Comparison of ENCODE assay signal across 1 cellular context in the genomic region with DNA sequence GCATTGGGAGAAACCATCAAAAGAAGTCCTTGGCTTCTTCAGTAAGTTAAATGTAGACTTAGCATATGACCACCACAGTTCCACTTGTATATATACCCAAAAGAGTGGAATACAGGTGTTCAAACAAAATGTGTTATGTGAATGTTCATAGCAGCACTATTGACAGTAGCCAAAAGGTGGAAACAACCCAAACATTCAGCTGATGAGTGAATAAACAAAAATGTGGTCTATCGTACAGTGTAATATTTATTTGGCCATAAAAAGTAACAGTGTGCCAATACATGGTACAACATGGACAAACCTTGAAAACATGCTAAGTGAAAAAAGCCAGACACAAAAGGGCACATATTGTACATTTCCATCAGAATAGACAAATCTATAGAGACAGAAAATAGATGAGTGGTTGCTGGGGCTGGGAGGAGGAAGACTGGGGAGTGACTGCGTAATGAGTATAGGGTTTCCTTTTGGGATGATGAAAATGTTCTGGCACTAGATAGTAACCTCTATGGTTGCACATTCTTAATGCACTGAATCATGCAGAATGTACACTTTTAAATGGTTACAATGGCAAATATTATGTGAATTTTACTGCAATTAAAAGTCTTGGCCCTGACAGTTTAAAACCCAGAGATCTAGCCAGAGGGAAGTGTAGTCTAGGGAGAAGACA.
TF ChIP-seq lines count a peak whose summit lies in the region.

No MANE protein-coding gene starts in this region.

TF ChIP-seq in HEK293, 187 proteins besides CTCF, POLR2A, EP300 and RAD21 (continued from another document):
- TF ChIP-seq ZBTB49 (tag by site-specific recombination; IDR thresholded peaks at IDR 0.05; ENCODE audit: low read depth) (no peak), ZNF16 (tag by site-specific recombination; IDR thresholded peaks at IDR 0.05; ENCODE audit: low read depth) (no peak), KLF8 (tag by site-specific recombination; IDR thresholded peaks at IDR 0.05) (no peak), ZXDB (tag by site-specific recombination; IDR thresholded peaks at IDR 0.05) (no peak), ZNF274 (IDR thresholded peaks at IDR 0.05; ENCODE audit: low read length) (no peak), ZNF274 (tag by site-specific recombination; IDR thresholded peaks at IDR 0.05; ENCODE audit: borderline replicate concordance) (no peak), MZF1 (tag by site-specific recombination; IDR thresholded peaks at IDR 0.05; ENCODE audit: borderline replicate concordance) (no peak), PRDM1 (tag by site-specific recombination; IDR thresholded peaks at IDR 0.05) (no peak), ZNF658 (tag by site-specific recombination; IDR thresholded peaks at IDR 0.05) (no peak), ZNF830 (tag by site-specific recombination; IDR thresholded peaks at IDR 0.05; ENCODE audit: low read depth) (no peak), FEZF1 (tag by site-specific recombination; IDR thresholded peaks at IDR 0.05) (no peak), GLIS2 (tag by site-specific recombination; IDR thresholded peaks at IDR 0.05) (no peak), KLF10 (tag by site-specific recombination; IDR thresholded peaks at IDR 0.05) (no peak), ZNF776 (tag by site-specific recombination; IDR thresholded peaks at IDR 0.05; ENCODE audit: borderline replicate concordance) (no peak), PRDM10 (tag by site-specific recombination; IDR thresholded peaks at IDR 0.05) (no peak)
- TF ChIP-seq, protein P1, sequence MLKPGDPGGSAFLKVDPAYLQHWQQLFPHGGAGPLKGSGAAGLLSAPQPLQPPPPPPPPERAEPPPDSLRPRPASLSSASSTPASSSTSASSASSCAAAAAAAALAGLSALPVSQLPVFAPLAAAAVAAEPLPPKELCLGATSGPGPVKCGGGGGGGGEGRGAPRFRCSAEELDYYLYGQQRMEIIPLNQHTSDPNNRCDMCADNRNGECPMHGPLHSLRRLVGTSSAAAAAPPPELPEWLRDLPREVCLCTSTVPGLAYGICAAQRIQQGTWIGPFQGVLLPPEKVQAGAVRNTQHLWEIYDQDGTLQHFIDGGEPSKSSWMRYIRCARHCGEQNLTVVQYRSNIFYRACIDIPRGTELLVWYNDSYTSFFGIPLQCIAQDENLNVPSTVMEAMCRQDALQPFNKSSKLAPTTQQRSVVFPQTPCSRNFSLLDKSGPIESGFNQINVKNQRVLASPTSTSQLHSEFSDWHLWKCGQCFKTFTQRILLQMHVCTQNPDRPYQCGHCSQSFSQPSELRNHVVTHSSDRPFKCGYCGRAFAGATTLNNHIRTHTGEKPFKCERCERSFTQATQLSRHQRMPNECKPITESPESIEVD (tag by site-specific recombination; IDR thresholded peaks at IDR 0.05): no peak
TF ChIP-seq in HEK293: peak in this region for 3.
